In genomic region chr1:33126411-33127000, GRCh38 we compare ENCODE assay signal across 8 cellular contexts. TPM values are rescaled to one million over a fixed set of nuclear protein-coding genes. Genes with fewer than 3 reads are reported as not detected.
DNase-seq lines count a peak whose midpoint lies in the region; ATAC-seq and TF ChIP-seq lines count a peak whose summit lies in the region.

No MANE protein-coding gene starts in this region.

- H3K27ac ChIP-seq in cardiac muscle cell: peak overlapping the region; percentile 20
- H3K27ac ChIP-seq in brain microvascular endothelial cell: peak overlapping the region; percentile 92
- H3K27ac ChIP-seq in mesodermal cell (ENCODE audit: low read depth, low read length, severe bottlenecking): no peak overlapping the region
- H3K27ac ChIP-seq in urinary bladder (ENCODE audit: low read depth): peak overlapping the region; percentile 61

- H3K27me3 ChIP-seq in cardiac muscle cell (no peaks in the 10 kb centered on the region), brain microvascular endothelial cell (replicated peaks) (no peaks in the 10 kb centered on the region)

- WGBS in mesodermal cell (ENCODE audit: insufficient coverage in 2 of 2), 2 experiments: 65 to 79% methylated on average over 5 to 7 of the region's 9 CpGs
- 28% methylated on average over 9 of the region's 9 CpGs for WGBS in urinary bladder

- intact Hi-C loops in left cardiac atrium (cut with DNase I): no loop called here

- H3K4me1 ChIP-seq in cardiac muscle cell (ENCODE audit: low read depth) (no peaks in the 10 kb centered on the region), mesodermal cell (ENCODE audit: control insufficient read depth, insufficient read depth, low read length, poor library complexity, severe bottlenecking) (no peaks in the 10 kb centered on the region), urinary bladder (ENCODE audit: insufficient read depth) (no peaks in the 10 kb centered on the region)

- ATAC-seq in left cardiac atrium: no peak

- DNase-seq in cardiac muscle cell (ENCODE audit: low read depth in 1 of 2, low spot score in 1 of 2) (no peak), left cardiac atrium (no peak), brain microvascular endothelial cell (no peak), occipital lobe (lab: John Stamatoyannopoulos, UW) (no peak), HUDEP-2 (lab: John Stamatoyannopoulos, UW; ENCODE audit: unreplicated experiment in 76 of 76) (no peak), A172 (ENCODE audit: low spot score) (no peak)

- peak overlapping the region; percentile 83 for H3K4me3 ChIP-seq in cardiac muscle cell
- peak overlapping the region; percentile 97 for H3K4me3 ChIP-seq in brain microvascular endothelial cell (ENCODE audit: low read depth, low read length)
- H3K4me3 ChIP-seq in mesodermal cell (ENCODE audit: extremely low read depth, insufficient read depth, low read length, poor library complexity, severe bottlenecking): peak overlapping the region; percentile 51
- H3K4me3 ChIP-seq in urinary bladder (ENCODE audit: low read depth, low read length): peak overlapping the region; percentile 52

- in situ Hi-C loops in brain microvascular endothelial cell (cut with HindIII; ENCODE audit: low pct_ligation_motif_present, low sequenced_read_pairs): no loop called here

- H3K36me3 ChIP-seq in cardiac muscle cell (no peaks in the 10 kb centered on the region), brain microvascular endothelial cell (replicated peaks) (no peaks in the 10 kb centered on the region), mesodermal cell (ENCODE audit: control insufficient read depth, insufficient read depth, low read length) (no peaks in the 10 kb centered on the region), urinary bladder (ENCODE audit: insufficient read depth) (no peaks in the 10 kb centered on the region)

- no peak for TF ChIP-seq CTCF in cardiac muscle cell (IDR thresholded peaks at IDR 0.05; ENCODE audit: low read depth, low read length)
- no peak for TF ChIP-seq CTCF in brain microvascular endothelial cell (IDR thresholded peaks at IDR 0.05; ENCODE audit: low read depth, low read length, missing control alignments)

- H3K9me3 ChIP-seq in cardiac muscle cell (ENCODE audit: low read depth) (no peaks in the 10 kb centered on the region), mesodermal cell (ENCODE audit: control insufficient read depth, low read length) (no peaks in the 10 kb centered on the region)

RNA-seq across cellular contexts. Expression of gene AZIN2, which starts 45.6 kb away (rescaled TPM):
- total RNA-seq in cardiac muscle cell (7.7 and 9.7 TPM in 2 replicates), left cardiac atrium (1 to 10 TPM; 1.8 to 2.6 TPM), urinary bladder (9.6 TPM), occipital lobe (25.4 TPM)
- polyA plus RNA-seq in cardiac muscle cell (13.4 and 18.6 TPM in 2 replicates), urinary bladder (3.1 TPM)
- 5.4 TPM for polyA plus RNA-seq in mesodermal cell (2013, experiment 1 of 2)
- 3.1 TPM for polyA plus RNA-seq in mesodermal cell (2013, experiment 2 of 2)
- total RNA-seq in A172 (2014; rRNA removed; shearing (Covaris generic)): 0.74 and 2.7 TPM in 2 replicates

RNA-seq across cellular contexts. Expression of gene TRIM62, which starts 55.3 kb away (rescaled TPM):
- total RNA-seq in cardiac muscle cell: 5.8 and 6.3 TPM in 2 replicates
- 2.4 and 3.1 TPM in 2 replicates for polyA plus RNA-seq in cardiac muscle cell
- 1 to 10 TPM; 2.4 to 2.8 TPM for total RNA-seq in left cardiac atrium
- polyA plus RNA-seq in mesodermal cell (2013, experiment 1 of 2): 8.0 TPM
- 7.7 TPM for polyA plus RNA-seq in mesodermal cell (2013, experiment 2 of 2)
- 4.1 TPM for total RNA-seq in urinary bladder
- 7.6 TPM for polyA plus RNA-seq in urinary bladder
- total RNA-seq in occipital lobe: 2.7 TPM
- 1.00 and 1.4 TPM in 2 replicates for total RNA-seq in A172 (2014; rRNA removed; shearing (Covaris generic))
